In genomic region chr7:75563171-75563570, GRCh38 we compare ENCODE assay signal across 22 cellular contexts.
DNase-seq lines count a peak whose midpoint lies in the region; ATAC-seq, FAIRE-seq and TF ChIP-seq lines count a peak whose summit lies in the region.
"Had no signal": no experiment of that assay in that cellular context is flagged by ENCODE, and none has a peak within 500 bp of the region (broad histone marks: within the 10 kb centered on the region; RNA-seq: fewer than 3 reads in every experiment).

No MANE protein-coding gene starts in this region.

- H3K27ac ChIP-seq in smooth muscle cell (ENCODE audit: low read depth) = no peak overlapping the region
- H3K27ac ChIP-seq: BLaER1, GM23248 had no signal

- whole genome bisulfite sequencing in smooth muscle cell (ENCODE audit: low lambda C conversion rate) = 99% methylated on average over 3 of the region's 3 CpGs

- no peak overlapping the region for H3K27ac Mint-ChIP-seq in endothelial cell (ENCODE audit: unreplicated experiment)
- H3K27ac Mint-ChIP-seq: CD4-positive, alpha-beta memory T cell; HFFc6 had no signal

- no peaks in the 10 kb centered on the region for H3K9me3 Mint-ChIP-seq in endothelial cell (ENCODE audit: unreplicated experiment)
- H3K9me3 Mint-ChIP-seq: CD14-positive monocyte, HFFc6 had no signal

- H3K9ac ChIP-seq in smooth muscle cell (ENCODE audit: low read depth) = no peak overlapping the region
- H3K9ac ChIP-seq: BLaER1, GM23248 had no signal

- H3K4me2 ChIP-seq in smooth muscle cell = no peak overlapping the region
- H3K4me2 ChIP-seq: BLaER1 had no signal

- no peak overlapping the region for H2AFZ ChIP-seq in smooth muscle cell (ENCODE audit: low read depth)
- H2AFZ ChIP-seq: GM23248 had no signal

- H3K36me3 Mint-ChIP-seq in endothelial cell (ENCODE audit: low read depth, unreplicated experiment) = peaks cover 35% of the 10 kb centered on the region

- no peak for TF ChIP-seq CTCF in D721Med (IDR thresholded peaks at IDR 0.05; ENCODE audit: insufficient read depth, missing control alignments)
- no peak for TF ChIP-seq CTCF in endothelial cell (IDR thresholded peaks at IDR 0.05; ENCODE audit: unreplicated experiment)
- no peak for TF ChIP-seq CTCF in GM13977 (IDR thresholded peaks at IDR 0.05; ENCODE audit: extremely low read depth, insufficient read depth, missing control alignments)
- TF ChIP-seq CTCF in smooth muscle cell (IDR thresholded peaks at IDR 0.05; ENCODE audit: borderline replicate concordance, insufficient read depth, poor library complexity, severe bottlenecking) = no peak

- H3K9me3 ChIP-seq in smooth muscle cell (replicated peaks; ENCODE audit: low read depth) = no peaks in the 10 kb centered on the region

- no peaks in the 10 kb centered on the region for H3K36me3 ChIP-seq in smooth muscle cell (ENCODE audit: low read depth)

- no peaks in the 10 kb centered on the region for H4K20me1 ChIP-seq in smooth muscle cell (ENCODE audit: low read depth)
- H4K20me1 ChIP-seq: BLaER1 had no signal

- H3K4me1 ChIP-seq in smooth muscle cell (ENCODE audit: low read depth) = no peaks in the 10 kb centered on the region

- no peak for ATAC-seq in GM18511 (IDR thresholded peaks at IDR 0.05; ENCODE audit: unreplicated experiment)
- ATAC-seq: GM12878, HCT116, HepG2 had no signal

- in situ Hi-C loops in GM13977 (cut with MboI; ENCODE audit: low pct_unique_long_range_greater_than_20kb, low sequenced_read_pairs, unreplicated experiment) = no loop called here

- peak overlapping the region; percentile 51 for H3K4me3 Mint-ChIP-seq in endothelial cell (ENCODE audit: unreplicated experiment)
- H3K4me3 Mint-ChIP-seq: CD14-positive monocyte; CD4-positive, alpha-beta memory T cell; HFFc6 had no signal

- no peak overlapping the region for H3K4me3 ChIP-seq in smooth muscle cell
- H3K4me3 ChIP-seq: BLaER1, GM12878, GM23248 had no signal

- no peaks in the 10 kb centered on the region for H3K4me1 Mint-ChIP-seq in endothelial cell (ENCODE audit: unreplicated experiment)
- H3K4me1 Mint-ChIP-seq: CD4-positive, alpha-beta memory T cell had no signal

- no peaks in the 10 kb centered on the region for H3K79me2 ChIP-seq in smooth muscle cell (ENCODE audit: low read depth)

- peak; percentile 90 for FAIRE-seq in D721Med (lab: Jason Lieb, UNC)
- FAIRE-seq: GM12878, HepG2, HTR-8/SVneo had no signal

- peaks cover 1% of the 10 kb centered on the region for H3K27me3 Mint-ChIP-seq in endothelial cell (ENCODE audit: unreplicated experiment)
- H3K27me3 Mint-ChIP-seq: CD4-positive, alpha-beta memory T cell had no signal

- H3F3A ChIP-seq in smooth muscle cell (ENCODE audit: low read depth) = no peaks in the 10 kb centered on the region

- no peaks in the 10 kb centered on the region for H3K27me3 ChIP-seq in smooth muscle cell (ENCODE audit: low read depth)
- H3K27me3 ChIP-seq: BLaER1 had no signal

- DNase-seq in D721Med (ENCODE audit: insufficient read length, low spot score) (peak; percentile 63), NCI-H82 (lab: John Stamatoyannopoulos, UW) (peak; percentile 84), endothelial cell (ENCODE audit: low spot score) (no peak), GM13977 (ENCODE audit: low spot score) (no peak), smooth muscle cell (lab: John Stamatoyannopoulos, UW; ENCODE audit: unreplicated experiment) (no peak), NCI-H2081 treated with DMSO at 0.1 percent for 48 hours (lab: John Stamatoyannopoulos, UW) (no peak)
- DNase-seq: 8988T; CD4-positive, alpha-beta memory T cell; DMS 273 treated with DMSO at 0.1 percent for 48 hours; DMS53; DND-41; EL; GM23248; H7; HFFc6 had no signal

Comparison
In these comparisons a context has a peak if more than half of its experiments do, and no peak if none do; other contexts are left out.
1. DNase-seq: peak in D721Med (single experiment) and NCI-H82 (single experiment); none in endothelial cell (single experiment), GM13977 (single experiment), smooth muscle cell (single experiment) and NCI-H2081 treated with DMSO at 0.1 percent for 48 hours (single experiment).